ENCODE assay signal across 1 cellular context in the genomic region with DNA sequence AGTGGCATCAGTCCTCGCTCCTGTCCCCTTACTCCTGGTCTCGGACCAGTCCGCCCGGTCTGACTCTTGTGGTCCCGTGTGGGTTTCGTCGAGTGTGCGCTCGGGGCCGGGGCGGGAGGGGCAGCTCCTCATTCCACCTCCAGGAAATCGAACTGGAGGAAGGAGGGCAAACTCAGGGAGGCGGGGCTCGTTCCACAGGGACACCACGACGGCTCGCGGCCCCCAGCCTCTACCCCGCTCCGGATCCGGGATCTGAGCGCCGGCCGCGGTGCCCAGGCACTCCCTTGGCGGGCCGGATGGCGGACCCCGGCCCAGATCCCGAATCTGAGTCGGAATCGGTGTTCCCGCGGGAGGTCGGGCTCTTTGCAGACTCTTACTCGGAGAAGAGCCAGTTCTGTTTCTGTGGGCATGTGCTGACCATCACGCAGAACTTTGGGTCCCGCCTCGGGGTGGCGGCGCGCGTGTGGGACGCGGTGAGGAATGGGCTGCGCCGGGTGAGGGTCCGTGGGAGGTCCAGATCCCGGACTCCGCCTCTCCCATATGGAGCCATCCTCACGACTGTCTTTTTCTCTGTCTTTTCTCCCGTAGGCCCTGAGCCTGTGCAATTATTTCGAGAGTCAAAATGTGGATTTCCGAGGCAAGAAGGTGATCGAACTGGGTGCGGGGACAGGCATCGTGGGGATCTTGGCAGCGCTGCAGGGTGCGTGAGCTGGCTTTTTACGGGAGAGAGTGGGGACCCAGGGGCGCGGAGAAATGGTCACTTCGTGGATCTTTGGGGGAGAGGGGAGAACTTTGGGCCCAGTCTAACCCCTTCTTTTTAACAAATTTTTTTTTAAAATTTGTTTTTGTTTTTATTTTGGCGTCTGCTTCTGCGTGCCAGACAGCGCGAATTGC.
TF ChIP-seq lines count a peak whose summit lies in the region.

A gene (plus strand): TSS at position 186 of the 894 bp plus-strand sequence. CDS start 111 bp downstream, at position 297.

TF ChIP-seq in K562, 482 proteins besides CTCF, POLR2A, EP300 and RAD21 (continued from another document):
- TF ChIP-seq, protein P1, sequence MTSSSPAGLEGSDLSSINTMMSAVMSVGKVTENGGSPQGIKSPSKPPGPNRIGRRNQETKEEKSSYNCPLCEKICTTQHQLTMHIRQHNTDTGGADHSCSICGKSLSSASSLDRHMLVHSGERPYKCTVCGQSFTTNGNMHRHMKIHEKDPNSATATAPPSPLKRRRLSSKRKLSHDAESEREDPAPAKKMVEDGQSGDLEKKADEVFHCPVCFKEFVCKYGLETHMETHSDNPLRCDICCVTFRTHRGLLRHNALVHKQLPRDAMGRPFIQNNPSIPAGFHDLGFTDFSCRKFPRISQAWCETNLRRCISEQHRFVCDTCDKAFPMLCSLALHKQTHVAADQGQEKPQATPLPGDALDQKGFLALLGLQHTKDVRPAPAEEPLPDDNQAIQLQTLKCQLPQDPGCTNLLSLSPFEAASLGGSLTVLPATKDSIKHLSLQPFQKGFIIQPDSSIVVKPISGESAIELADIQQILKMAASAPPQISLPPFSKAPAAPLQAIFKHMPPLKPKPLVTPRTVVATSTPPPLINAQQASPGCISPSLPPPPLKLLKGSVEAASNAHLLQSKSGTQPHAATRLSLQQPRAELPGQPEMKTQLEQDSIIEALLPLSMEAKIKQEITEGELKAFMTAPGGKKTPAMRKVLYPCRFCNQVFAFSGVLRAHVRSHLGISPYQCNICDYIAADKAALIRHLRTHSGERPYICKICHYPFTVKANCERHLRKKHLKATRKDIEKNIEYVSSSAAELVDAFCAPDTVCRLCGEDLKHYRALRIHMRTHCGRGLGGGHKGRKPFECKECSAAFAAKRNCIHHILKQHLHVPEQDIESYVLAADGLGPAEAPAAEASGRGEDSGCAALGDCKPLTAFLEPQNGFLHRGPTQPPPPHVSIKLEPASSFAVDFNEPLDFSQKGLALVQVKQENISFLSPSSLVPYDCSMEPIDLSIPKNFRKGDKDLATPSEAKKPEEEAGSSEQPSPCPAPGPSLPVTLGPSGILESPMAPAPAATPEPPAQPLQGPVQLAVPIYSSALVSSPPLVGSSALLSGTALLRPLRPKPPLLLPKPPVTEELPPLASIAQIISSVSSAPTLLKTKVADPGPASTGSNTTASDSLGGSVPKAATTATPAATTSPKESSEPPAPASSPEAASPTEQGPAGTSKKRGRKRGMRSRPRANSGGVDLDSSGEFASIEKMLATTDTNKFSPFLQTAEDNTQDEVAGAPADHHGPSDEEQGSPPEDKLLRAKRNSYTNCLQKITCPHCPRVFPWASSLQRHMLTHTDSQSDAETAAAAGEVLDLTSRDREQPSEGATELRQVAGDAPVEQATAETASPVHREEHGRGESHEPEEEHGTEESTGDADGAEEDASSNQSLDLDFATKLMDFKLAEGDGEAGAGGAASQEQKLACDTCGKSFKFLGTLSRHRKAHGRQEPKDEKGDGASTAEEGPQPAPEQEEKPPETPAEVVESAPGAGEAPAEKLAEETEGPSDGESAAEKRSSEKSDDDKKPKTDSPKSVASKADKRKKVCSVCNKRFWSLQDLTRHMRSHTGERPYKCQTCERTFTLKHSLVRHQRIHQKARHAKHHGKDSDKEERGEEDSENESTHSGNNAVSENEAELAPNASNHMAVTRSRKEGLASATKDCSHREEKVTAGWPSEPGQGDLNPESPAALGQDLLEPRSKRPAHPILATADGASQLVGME (CRISPR knock-in tag; IDR thresholded peaks at IDR 0.05): no peak
- TF ChIP-seq MECOM (CRISPR knock-in tag; IDR thresholded peaks at IDR 0.05) (no peak), MAFF (IDR thresholded peaks at IDR 0.05; ENCODE audit: low read length) (no peak), SREBF2 (CRISPR knock-in tag; IDR thresholded peaks at IDR 0.05) (no peak), MXI1 (IDR thresholded peaks at IDR 0.05; ENCODE audit: low read depth, low read length) (no peak), ZNF445 (CRISPR knock-in tag; IDR thresholded peaks at IDR 0.05; ENCODE audit: low read depth) (no peak), ZNF212 (CRISPR knock-in tag; IDR thresholded peaks at IDR 0.05) (no peak), KDM1A (IDR thresholded peaks at IDR 0.05) (no peak), FOSL1 (tag; conservative IDR thresholded peaks at IDR 0.05) (no peak), ZNF551 (CRISPR knock-in tag; IDR thresholded peaks at IDR 0.05) (no peak), NONO (IDR thresholded peaks at IDR 0.05; ENCODE audit: low read depth in 2 of 2, low read length in 1 of 2) (no peak), ZNF668 (CRISPR knock-in tag; IDR thresholded peaks at IDR 0.05) (no peak), ZKSCAN8 (CRISPR knock-in tag; IDR thresholded peaks at IDR 0.05) (no peak), ZNF217 (CRISPR knock-in tag; IDR thresholded peaks at IDR 0.05) (no peak), BMI1 (IDR thresholded peaks at IDR 0.05; ENCODE audit: low read length) (no peak), SRSF7 (optimal IDR thresholded peaks at IDR 0.05; ENCODE audit: low read depth, low read length) (no peak), HNRNPUL1 (IDR thresholded peaks at IDR 0.05; ENCODE audit: low read length) (no peak), MYBL2 (IDR thresholded peaks at IDR 0.05; ENCODE audit: low read depth) (no peak), MYBL2 (CRISPR knock-in tag; IDR thresholded peaks at IDR 0.05; ENCODE audit: borderline replicate concordance) (no peak), ZNF263 (CRISPR knock-in tag; IDR thresholded peaks at IDR 0.05; ENCODE audit: borderline replicate concordance) (no peak), PHB2 (IDR thresholded peaks at IDR 0.05; ENCODE audit: low read depth) (no peak), RAD51 (IDR thresholded peaks at IDR 0.05; ENCODE audit: borderline replicate concordance, low read depth) (no peak)
- TF ChIP-seq, protein P2, sequence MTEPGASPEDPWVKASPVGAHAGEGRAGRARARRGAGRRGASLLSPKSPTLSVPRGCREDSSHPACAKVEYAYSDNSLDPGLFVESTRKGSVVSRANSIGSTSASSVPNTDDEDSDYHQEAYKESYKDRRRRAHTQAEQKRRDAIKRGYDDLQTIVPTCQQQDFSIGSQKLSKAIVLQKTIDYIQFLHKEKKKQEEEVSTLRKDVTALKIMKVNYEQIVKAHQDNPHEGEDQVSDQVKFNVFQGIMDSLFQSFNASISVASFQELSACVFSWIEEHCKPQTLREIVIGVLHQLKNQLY (CRISPR knock-in tag; conservative IDR thresholded peaks at IDR 0.05): no peak
- TF ChIP-seq, protein P3, sequence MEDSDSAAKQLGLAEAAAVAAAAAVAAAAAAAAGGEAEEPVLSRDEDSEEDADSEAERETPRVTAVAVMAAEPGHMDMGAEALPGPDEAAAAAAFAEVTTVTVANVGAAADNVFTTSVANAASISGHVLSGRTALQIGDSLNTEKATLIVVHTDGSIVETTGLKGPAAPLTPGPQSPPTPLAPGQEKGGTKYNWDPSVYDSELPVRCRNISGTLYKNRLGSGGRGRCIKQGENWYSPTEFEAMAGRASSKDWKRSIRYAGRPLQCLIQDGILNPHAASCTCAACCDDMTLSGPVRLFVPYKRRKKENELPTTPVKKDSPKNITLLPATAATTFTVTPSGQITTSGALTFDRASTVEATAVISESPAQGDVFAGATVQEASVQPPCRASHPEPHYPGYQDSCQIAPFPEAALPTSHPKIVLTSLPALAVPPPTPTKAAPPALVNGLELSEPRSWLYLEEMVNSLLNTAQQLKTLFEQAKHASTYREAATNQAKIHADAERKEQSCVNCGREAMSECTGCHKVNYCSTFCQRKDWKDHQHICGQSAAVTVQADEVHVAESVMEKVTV (CRISPR knock-in tag; IDR thresholded peaks at IDR 0.05): no peak
- TF ChIP-seq, protein P4, sequence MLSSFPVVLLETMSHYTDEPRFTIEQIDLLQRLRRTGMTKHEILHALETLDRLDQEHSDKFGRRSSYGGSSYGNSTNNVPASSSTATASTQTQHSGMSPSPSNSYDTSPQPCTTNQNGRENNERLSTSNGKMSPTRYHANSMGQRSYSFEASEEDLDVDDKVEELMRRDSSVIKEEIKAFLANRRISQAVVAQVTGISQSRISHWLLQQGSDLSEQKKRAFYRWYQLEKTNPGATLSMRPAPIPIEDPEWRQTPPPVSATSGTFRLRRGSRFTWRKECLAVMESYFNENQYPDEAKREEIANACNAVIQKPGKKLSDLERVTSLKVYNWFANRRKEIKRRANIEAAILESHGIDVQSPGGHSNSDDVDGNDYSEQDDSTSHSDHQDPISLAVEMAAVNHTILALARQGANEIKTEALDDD (IDR thresholded peaks at IDR 0.05): no peak
- TF ChIP-seq, protein P5, sequence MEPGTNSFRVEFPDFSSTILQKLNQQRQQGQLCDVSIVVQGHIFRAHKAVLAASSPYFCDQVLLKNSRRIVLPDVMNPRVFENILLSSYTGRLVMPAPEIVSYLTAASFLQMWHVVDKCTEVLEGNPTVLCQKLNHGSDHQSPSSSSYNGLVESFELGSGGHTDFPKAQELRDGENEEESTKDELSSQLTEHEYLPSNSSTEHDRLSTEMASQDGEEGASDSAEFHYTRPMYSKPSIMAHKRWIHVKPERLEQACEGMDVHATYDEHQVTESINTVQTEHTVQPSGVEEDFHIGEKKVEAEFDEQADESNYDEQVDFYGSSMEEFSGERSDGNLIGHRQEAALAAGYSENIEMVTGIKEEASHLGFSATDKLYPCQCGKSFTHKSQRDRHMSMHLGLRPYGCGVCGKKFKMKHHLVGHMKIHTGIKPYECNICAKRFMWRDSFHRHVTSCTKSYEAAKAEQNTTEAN (CRISPR knock-in tag; IDR thresholded peaks at IDR 0.05): no peak
- TF ChIP-seq, protein P6, sequence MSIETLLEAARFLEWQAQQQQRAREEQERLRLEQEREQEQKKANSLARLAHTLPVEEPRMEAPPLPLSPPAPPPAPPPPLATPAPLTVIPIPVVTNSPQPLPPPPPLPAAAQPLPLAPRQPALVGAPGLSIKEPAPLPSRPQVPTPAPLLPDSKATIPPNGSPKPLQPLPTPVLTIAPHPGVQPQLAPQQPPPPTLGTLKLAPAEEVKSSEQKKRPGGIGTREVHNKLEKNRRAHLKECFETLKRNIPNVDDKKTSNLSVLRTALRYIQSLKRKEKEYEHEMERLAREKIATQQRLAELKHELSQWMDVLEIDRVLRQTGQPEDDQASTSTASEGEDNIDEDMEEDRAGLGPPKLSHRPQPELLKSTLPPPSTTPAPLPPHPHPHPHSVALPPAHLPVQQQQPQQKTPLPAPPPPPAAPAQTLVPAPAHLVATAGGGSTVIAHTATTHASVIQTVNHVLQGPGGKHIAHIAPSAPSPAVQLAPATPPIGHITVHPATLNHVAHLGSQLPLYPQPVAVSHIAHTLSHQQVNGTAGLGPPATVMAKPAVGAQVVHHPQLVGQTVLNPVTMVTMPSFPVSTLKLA (conservative IDR thresholded peaks at IDR 0.05): no peak
